In genomic region chr3:101036676-101037075, GRCh38 we compare ENCODE assay signal across 1 cellular context.
TF ChIP-seq lines count a peak whose summit lies in the region.

No MANE protein-coding gene starts in this region.

TF ChIP-seq in SK-N-SH, 30 proteins besides CTCF, POLR2A, EP300 and RAD21 (continued from another document):
- TF ChIP-seq NFIC (IDR thresholded peaks at IDR 0.05; ENCODE audit: borderline replicate concordance) (no peak), FOXJ3 (CRISPR knock-in tag; IDR thresholded peaks at IDR 0.05) (no peak), CHD2 (IDR thresholded peaks at IDR 0.05; ENCODE audit: low read length, partially characterized antibody) (no peak), MAX (IDR thresholded peaks at IDR 0.05; ENCODE audit: low read depth) (no peak), POLR2AphosphoS5 (IDR thresholded peaks at IDR 0.05; ENCODE audit: low read depth, low read length) (no peak), MEF2A (IDR thresholded peaks at IDR 0.05; ENCODE audit: borderline replicate concordance, low read depth) (no peak), GATA2 (CRISPR knock-in tag; IDR thresholded peaks at IDR 0.05) (no peak), FOSL2 (IDR thresholded peaks at IDR 0.05; ENCODE audit: borderline replicate concordance, low read depth) (no peak), TAF1 (IDR thresholded peaks at IDR 0.05; ENCODE audit: borderline replicate concordance, low read depth, low read length) (no peak), IRF3 (IDR thresholded peaks at IDR 0.05; ENCODE audit: low read depth, low read length) (no peak), RCOR1 (IDR thresholded peaks at IDR 0.05; ENCODE audit: low read length) (no peak)
- TF ChIP-seq, protein P1, sequence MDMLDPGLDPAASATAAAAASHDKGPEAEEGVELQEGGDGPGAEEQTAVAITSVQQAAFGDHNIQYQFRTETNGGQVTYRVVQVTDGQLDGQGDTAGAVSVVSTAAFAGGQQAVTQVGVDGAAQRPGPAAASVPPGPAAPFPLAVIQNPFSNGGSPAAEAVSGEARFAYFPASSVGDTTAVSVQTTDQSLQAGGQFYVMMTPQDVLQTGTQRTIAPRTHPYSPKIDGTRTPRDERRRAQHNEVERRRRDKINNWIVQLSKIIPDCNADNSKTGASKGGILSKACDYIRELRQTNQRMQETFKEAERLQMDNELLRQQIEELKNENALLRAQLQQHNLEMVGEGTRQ (IDR thresholded peaks at IDR 0.05; ENCODE audit: borderline replicate concordance, low read depth, low read length), result no peak
